14 cellular contexts compared by ENCODE assay signal in the genomic region with DNA sequence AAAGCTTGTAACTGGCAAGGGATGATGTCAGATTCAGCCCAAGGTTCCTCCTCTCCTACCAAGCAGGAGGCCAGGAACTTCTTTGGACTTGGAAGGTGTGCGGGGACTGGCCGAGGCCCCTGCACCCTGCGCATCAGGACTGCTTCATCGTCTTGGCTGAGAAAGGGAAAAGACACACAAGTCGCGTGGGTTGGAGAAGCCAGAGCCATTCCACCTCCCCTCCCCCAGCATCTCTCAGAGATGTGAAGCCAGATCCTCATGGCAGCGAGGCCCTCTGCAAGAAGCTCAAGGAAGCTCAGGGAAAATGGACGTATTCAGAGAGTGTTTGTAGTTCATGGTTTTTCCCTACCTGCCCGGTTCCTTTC. TPM values are rescaled to one million over a fixed set of nuclear protein-coding genes. Genes with fewer than 3 reads are reported as not detected.
A peak's percentile ranks its signal among the peaks of the same experiment; 100 is the strongest.
DNase-seq lines count a peak whose midpoint lies in the region; ATAC-seq and TF ChIP-seq lines count a peak whose summit lies in the region.
"Had no signal": no experiment of that assay in that cellular context is flagged by ENCODE, and none has a peak within 500 bp of the region (broad histone marks: within the 10 kb centered on the region; RNA-seq: fewer than 3 reads in every experiment).

No MANE protein-coding gene starts in this region.

- H3K9me3 Mint-ChIP-seq in activated CD4-positive, alpha-beta memory T cell treated with anti-CD3 and anti-CD28 coated beads for 36 hours, result peaks cover 21% of the 10 kb centered on the region

- in situ Hi-C loops in mammary epithelial cell (cut with MboI; ENCODE audit: low sequenced_read_pairs in 2 of 2), result no loop called here

- no TSS peak for BruUV-seq in mammary epithelial cell (replicated peaks; lab: Mats Ljungman, UMichigan)

- peak overlapping the region; percentile 85 for H3K27ac Mint-ChIP-seq in activated CD4-positive, alpha-beta memory T cell treated with anti-CD3 and anti-CD28 coated beads for 36 hours

- peaks cover 11% of the 10 kb centered on the region for H3K4me1 ChIP-seq in mammary epithelial cell (ENCODE audit: insufficient read depth, low read length)
- no peaks in the 10 kb centered on the region for H3K4me1 ChIP-seq in breast epithelium
- peaks cover 34% of the 10 kb centered on the region for H3K4me1 ChIP-seq in effector memory CD4-positive, alpha-beta T cell (ENCODE audit: control insufficient read depth, insufficient read depth, low read length, poor library complexity, severe bottlenecking)
- H3K4me1 ChIP-seq in thymus (ENCODE audit: control insufficient read depth, insufficient read depth, low read length), result peaks cover 14% of the 10 kb centered on the region

- H3K9ac ChIP-seq in mammary epithelial cell (ENCODE audit: insufficient read depth, low read length), result no peak overlapping the region

- H3K27ac ChIP-seq in mammary epithelial cell (ENCODE audit: insufficient read depth, low read depth, low read length) (no peak overlapping the region), breast epithelium (peak overlapping the region in 1 of 2 donors; percentile 21), thymus (ENCODE audit: low read depth) (peak overlapping the region; percentile 54)
- no peak overlapping the region for H3K27ac ChIP-seq in effector memory CD4-positive, alpha-beta T cell (ENCODE audit: insufficient read depth, low read length, poor library complexity, severe bottlenecking)
- H3K27ac ChIP-seq: brain microvascular endothelial cell had no signal

- TF ChIP-seq CTCF in mammary epithelial cell (conservative IDR thresholded peaks at IDR 0.05 in 1 of 2, IDR thresholded peaks at IDR 0.05 in 1 of 2; ENCODE audit: extremely low read depth in 1 of 2, insufficient read depth in 1 of 2, low read depth in 1 of 2, low read length in 2 of 2) (no peak), breast epithelium (IDR thresholded peaks at IDR 0.05) (no peak)

- no peak for TF ChIP-seq POLR2A in breast epithelium (IDR thresholded peaks at IDR 0.05)

- no peak overlapping the region for H2AFZ ChIP-seq in mammary epithelial cell (ENCODE audit: low read depth, low read length)

- CTCF ChIA-PET in mammary epithelial cell (lab: Charles Lee; ENCODE audit: low non-redundant PET), result no interaction called here
- CTCF ChIA-PET in activated CD4-positive, alpha-beta memory T cell treated with anti-CD3 and anti-CD28 coated beads for 36 hours (lab: Charles Lee), result interaction anchor here (0.6 to 8.7 kb wide), 9 partner anchors 11 to 177 kb away, joined by 4 to 74 read pairs (median 7); no protein-coding TSS in a partner anchor

- intact Hi-C loops in mammary epithelial cell (cut with micrococcal nuclease), result no loop called here
- intact Hi-C loops in breast epithelium (cut with DNase I; ENCODE audit: low total_unique reads), result no loop called here
- intact Hi-C loops in activated CD4-positive, alpha-beta memory T cell treated with anti-CD3 and anti-CD28 coated beads for 36 hours (cut with micrococcal nuclease), result no loop called here

- peaks cover 16% of the 10 kb centered on the region for H3K79me2 ChIP-seq in mammary epithelial cell (ENCODE audit: insufficient read depth, low read length)

- H3K36me3 ChIP-seq in mammary epithelial cell (ENCODE audit: insufficient read depth, low read length) (peaks cover 34% of the 10 kb centered on the region), breast epithelium (peaks cover 7% of the 10 kb centered on the region), thymus (ENCODE audit: control insufficient read depth, insufficient read depth) (peaks cover 63% of the 10 kb centered on the region)
- H3K36me3 ChIP-seq in effector memory CD4-positive, alpha-beta T cell (ENCODE audit: control insufficient read depth, insufficient read depth, low read length), result peaks cover 62% of the 10 kb centered on the region

- dilution Hi-C loops in mammary epithelial cell (cut with HindIII; ENCODE audit: low sequenced_read_pairs), result loop anchor here (5.0 kb wide), 1 partner anchor 66 kb away; no protein-coding TSS in a partner anchor

- DNase-seq in mammary epithelial cell (peak; percentile 34), breast epithelium (ENCODE audit: low spot score in 2 of 2) (no peak), NCI-H2081 (lab: John Stamatoyannopoulos, UW) (no peak)
- DNase-seq in activated CD4-positive, alpha-beta memory T cell treated with anti-CD3 and anti-CD28 coated beads for 36 hours, result no peak
- peak in 2 of 3 donors; percentile 53 to 55 for DNase-seq in effector memory CD4-positive, alpha-beta T cell
- DNase-seq in stimulated activated CD4-positive, alpha-beta T cell treated with anti-CD3 and anti-CD28 coated beads, Interleukin-4, amount 100 ng/mL, for 4 hours, result no peak
- DNase-seq: activated CD8-positive, alpha-beta memory T cell treated with anti-CD3 and anti-CD28 coated beads, Interleukin-2, amount 50 U/mL, for 48 hours; brain microvascular endothelial cell; NCI-H1105; SIG-M5; stimulated activated CD4-positive, alpha-beta T cell treated with anti-CD3 and anti-CD28 coated beads, Interleukin-12 subunit alpha, Interleukin-12 subunit beta, amount 100 ng/mL, for 4 hours had no signal

- H3K4me3 ChIP-seq in mammary epithelial cell (replicated peaks in 1 of 3; ENCODE audit: insufficient read depth in 1 of 3, low read depth in 2 of 3, low read length in 3 of 3), result no peak overlapping the region
- H3K4me3 ChIP-seq in breast epithelium, result no peak overlapping the region
- no peak overlapping the region for H3K4me3 ChIP-seq in effector memory CD4-positive, alpha-beta T cell (ENCODE audit: insufficient read depth, low read depth, low read length, poor library complexity, severe bottlenecking)
- no peak overlapping the region for H3K4me3 ChIP-seq in thymus (ENCODE audit: low read length)
- H3K4me3 ChIP-seq: tibial nerve had no signal

- POLR2A ChIA-PET in activated CD4-positive, alpha-beta memory T cell treated with anti-CD3 and anti-CD28 coated beads for 36 hours (lab: Charles Lee), result interaction anchor here (0.6 to 5.0 kb wide), 14 partner anchors 8 to 94 kb away, joined by 3 to 49 read pairs (median 5); partner anchors contain the start of gene TNFAIP3

- peaks cover 83% of the 10 kb centered on the region for H3K36me3 Mint-ChIP-seq in activated CD4-positive, alpha-beta memory T cell treated with anti-CD3 and anti-CD28 coated beads for 36 hours

- no peaks in the 10 kb centered on the region for H3K27me3 Mint-ChIP-seq in activated CD4-positive, alpha-beta memory T cell treated with anti-CD3 and anti-CD28 coated beads for 36 hours

- no peak for ATAC-seq in GM21737 (IDR thresholded peaks at IDR 0.05; ENCODE audit: unreplicated experiment)

- peaks cover 69% of the 10 kb centered on the region for H3K4me1 Mint-ChIP-seq in activated CD4-positive, alpha-beta memory T cell treated with anti-CD3 and anti-CD28 coated beads for 36 hours (ENCODE audit: low read depth)

- H3K9me3 ChIP-seq in mammary epithelial cell (replicated peaks; ENCODE audit: insufficient read depth, low read length) (no peaks in the 10 kb centered on the region), breast epithelium (no peaks in the 10 kb centered on the region), thymus (ENCODE audit: control insufficient read depth) (no peaks in the 10 kb centered on the region)
- no peaks in the 10 kb centered on the region for H3K9me3 ChIP-seq in effector memory CD4-positive, alpha-beta T cell (ENCODE audit: control insufficient read depth, low read length)

- no peak overlapping the region for H3K4me3 Mint-ChIP-seq in activated CD4-positive, alpha-beta memory T cell treated with anti-CD3 and anti-CD28 coated beads for 36 hours

- WGBS in mammary epithelial cell (ENCODE audit: low coverage, missing lambda C conversion rate), result 78% methylated on average over 9 of the region's 9 CpGs
- 94% methylated on average over 9 of the region's 9 CpGs for WGBS in thymus

- H3K27me3 ChIP-seq in mammary epithelial cell (ENCODE audit: insufficient read depth, low read length) (no peaks in the 10 kb centered on the region), breast epithelium (no peaks in the 10 kb centered on the region), thymus (ENCODE audit: control insufficient read depth, insufficient read depth) (no peaks in the 10 kb centered on the region)
- H3K27me3 ChIP-seq in effector memory CD4-positive, alpha-beta T cell (replicated peaks; ENCODE audit: control insufficient read depth, insufficient read depth, low read length, poor library complexity, severe bottlenecking), result no peaks in the 10 kb centered on the region
- H3K27me3 ChIP-seq: brain microvascular endothelial cell, tibial nerve had no signal

- H4K20me1 ChIP-seq in mammary epithelial cell (ENCODE audit: insufficient read depth, low read length), result no peaks in the 10 kb centered on the region

- H3K4me2 ChIP-seq in mammary epithelial cell (ENCODE audit: insufficient read depth, low read depth, low read length), result no peak overlapping the region

RNA-seq across cellular contexts. Expression of gene TNFAIP3, which starts 14.4 kb away (rescaled TPM):
- total RNA-seq in mammary epithelial cell (100 to 1,000 TPM in 1 of 2 donors, 1 to 10 TPM in 1; 5.2 to 117 TPM), breast epithelium (10 to 100 TPM; 21.3 to 50.5 (median 25.9) TPM)
- polyA plus RNA-seq in mammary epithelial cell (12.2 TPM), thymus (85.8 TPM)
- polyA minus RNA-seq in mammary epithelial cell, result 14.5 TPM
- total RNA-seq in activated CD4-positive, alpha-beta memory T cell treated with anti-CD3 and anti-CD28 coated beads for 36 hours, result 100 to 1,000 TPM; 259 to 267 TPM

Comparison
In these comparisons a context has a peak if more than half of its experiments do, and no peak if none do; other contexts are left out.
1. DNase-seq: peak in mammary epithelial cell (single experiment) and effector memory CD4-positive, alpha-beta T cell (2 of 3); none in breast epithelium (0 of 2), activated CD4-positive, alpha-beta memory T cell treated with anti-CD3 and anti-CD28 coated beads for 36 hours (single experiment), NCI-H2081 (0 of 2) and stimulated activated CD4-positive, alpha-beta T cell treated with anti-CD3 and anti-CD28 coated beads, Interleukin-4, amount 100 ng/mL, for 4 hours (0 of 2).